In the genomic region with DNA sequence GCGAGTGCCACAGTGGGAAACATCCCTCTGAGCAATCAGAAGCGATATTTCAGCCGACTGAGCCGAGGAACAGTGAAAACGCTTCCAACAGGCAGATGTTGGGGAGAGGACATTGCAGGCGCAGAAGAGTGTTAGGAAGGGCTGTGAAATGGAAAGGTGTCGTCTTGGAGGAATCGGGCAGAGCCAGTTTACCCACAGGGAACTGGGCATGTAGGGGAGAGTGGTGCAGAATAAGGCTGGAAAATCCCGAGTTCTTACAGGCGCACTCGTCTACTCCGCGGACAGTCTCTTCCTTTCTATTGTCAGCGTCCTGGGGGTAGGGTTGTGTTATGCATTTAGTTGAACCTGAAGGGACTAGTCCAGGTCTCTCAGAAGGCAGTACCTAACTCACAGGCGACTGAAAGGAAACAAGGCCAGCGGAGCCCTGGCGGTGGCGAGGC, we compare ENCODE assay signal across 1 cellular context.
TF ChIP-seq lines count a peak whose summit lies in the region.

No MANE protein-coding gene starts in this region.

TF ChIP-seq in IMR-90, 13 proteins besides CTCF, POLR2A, EP300 and RAD21 (continued from another document):
- TF ChIP-seq, protein P1, sequence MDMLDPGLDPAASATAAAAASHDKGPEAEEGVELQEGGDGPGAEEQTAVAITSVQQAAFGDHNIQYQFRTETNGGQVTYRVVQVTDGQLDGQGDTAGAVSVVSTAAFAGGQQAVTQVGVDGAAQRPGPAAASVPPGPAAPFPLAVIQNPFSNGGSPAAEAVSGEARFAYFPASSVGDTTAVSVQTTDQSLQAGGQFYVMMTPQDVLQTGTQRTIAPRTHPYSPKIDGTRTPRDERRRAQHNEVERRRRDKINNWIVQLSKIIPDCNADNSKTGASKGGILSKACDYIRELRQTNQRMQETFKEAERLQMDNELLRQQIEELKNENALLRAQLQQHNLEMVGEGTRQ (IDR thresholded peaks at IDR 0.05; ENCODE audit: low read depth, low read length): no peak
- TF ChIP-seq MXI1 (IDR thresholded peaks at IDR 0.05; ENCODE audit: borderline replicate concordance, low read depth, low read length): no peak
- TF ChIP-seq CHD1 (IDR thresholded peaks at IDR 0.05; ENCODE audit: low read depth, low read length): no peak
- no peak for TF ChIP-seq MAZ (IDR thresholded peaks at IDR 0.05; ENCODE audit: borderline replicate concordance, low read depth, low read length)
- TF ChIP-seq RCOR1 (IDR thresholded peaks at IDR 0.05; ENCODE audit: insufficient replicate concordance, low read length): no peak
